In the genomic region with DNA sequence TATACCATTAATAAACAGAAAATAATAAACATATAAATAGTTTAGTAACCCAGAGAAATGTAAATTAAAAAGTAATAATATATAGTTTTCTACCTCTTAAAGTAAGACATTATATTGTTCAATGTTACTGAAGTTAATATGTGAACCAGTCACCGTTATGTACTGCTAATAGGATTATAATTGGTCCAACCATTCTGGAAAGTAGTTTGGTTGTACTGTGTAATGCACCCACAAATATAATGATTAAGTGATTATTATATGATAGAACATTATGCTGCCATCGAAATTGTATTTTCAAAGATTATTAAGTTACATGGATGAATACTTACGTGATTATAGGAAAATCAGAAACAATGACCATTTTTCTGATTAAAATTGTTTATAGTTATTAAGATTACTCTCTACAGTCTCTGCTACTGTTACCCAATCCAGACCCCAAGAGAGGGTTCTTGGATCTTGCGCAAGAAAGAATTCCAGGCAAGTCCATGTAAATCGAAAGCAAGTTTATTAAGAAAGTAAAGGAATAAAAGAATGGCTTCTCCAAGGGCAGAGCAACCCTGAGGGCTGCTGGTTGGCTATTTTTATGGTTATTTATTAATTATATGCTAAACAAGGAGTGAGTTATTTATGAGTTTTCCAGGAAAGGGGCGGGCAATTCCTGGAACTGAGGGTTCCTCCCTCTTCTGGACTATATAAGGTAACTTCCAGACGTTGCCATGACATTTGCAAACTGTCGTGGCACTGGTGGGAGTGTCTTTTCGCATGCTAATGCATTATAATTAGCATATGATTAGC, we compare ENCODE assay signal across 1 cellular context.
TF ChIP-seq lines count a peak whose summit lies in the region.

No MANE protein-coding gene starts in this region.

TF ChIP-seq in K562, 482 proteins besides CTCF, POLR2A, EP300 and RAD21 (continued from another document and continues in another):
- TF ChIP-seq, protein P1, sequence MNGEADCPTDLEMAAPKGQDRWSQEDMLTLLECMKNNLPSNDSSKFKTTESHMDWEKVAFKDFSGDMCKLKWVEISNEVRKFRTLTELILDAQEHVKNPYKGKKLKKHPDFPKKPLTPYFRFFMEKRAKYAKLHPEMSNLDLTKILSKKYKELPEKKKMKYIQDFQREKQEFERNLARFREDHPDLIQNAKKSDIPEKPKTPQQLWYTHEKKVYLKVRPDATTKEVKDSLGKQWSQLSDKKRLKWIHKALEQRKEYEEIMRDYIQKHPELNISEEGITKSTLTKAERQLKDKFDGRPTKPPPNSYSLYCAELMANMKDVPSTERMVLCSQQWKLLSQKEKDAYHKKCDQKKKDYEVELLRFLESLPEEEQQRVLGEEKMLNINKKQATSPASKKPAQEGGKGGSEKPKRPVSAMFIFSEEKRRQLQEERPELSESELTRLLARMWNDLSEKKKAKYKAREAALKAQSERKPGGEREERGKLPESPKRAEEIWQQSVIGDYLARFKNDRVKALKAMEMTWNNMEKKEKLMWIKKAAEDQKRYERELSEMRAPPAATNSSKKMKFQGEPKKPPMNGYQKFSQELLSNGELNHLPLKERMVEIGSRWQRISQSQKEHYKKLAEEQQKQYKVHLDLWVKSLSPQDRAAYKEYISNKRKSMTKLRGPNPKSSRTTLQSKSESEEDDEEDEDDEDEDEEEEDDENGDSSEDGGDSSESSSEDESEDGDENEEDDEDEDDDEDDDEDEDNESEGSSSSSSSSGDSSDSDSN (IDR thresholded peaks at IDR 0.05; ENCODE audit: borderline replicate concordance in 1 of 2, low read depth in 2 of 2, low read length in 2 of 2) = no peak
- TF ChIP-seq, protein P2, sequence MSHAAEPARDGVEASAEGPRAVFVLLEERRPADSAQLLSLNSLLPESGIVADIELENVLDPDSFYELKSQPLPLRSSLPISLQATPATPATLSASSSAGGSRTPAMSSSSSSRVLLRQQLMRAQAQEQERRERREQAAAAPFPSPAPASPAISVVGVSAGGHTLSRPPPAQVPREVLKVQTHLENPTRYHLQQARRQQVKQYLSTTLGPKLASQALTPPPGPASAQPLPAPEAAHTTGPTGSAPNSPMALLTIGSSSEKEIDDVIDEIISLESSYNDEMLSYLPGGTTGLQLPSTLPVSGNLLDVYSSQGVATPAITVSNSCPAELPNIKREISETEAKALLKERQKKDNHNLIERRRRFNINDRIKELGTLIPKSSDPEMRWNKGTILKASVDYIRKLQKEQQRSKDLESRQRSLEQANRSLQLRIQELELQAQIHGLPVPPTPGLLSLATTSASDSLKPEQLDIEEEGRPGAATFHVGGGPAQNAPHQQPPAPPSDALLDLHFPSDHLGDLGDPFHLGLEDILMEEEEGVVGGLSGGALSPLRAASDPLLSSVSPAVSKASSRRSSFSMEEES (CRISPR knock-in tag; IDR thresholded peaks at IDR 0.05) = no peak
- no peak for TF ChIP-seq HDAC8 (tag; IDR thresholded peaks at IDR 0.05)
- TF ChIP-seq ELF4 (CRISPR knock-in tag; IDR thresholded peaks at IDR 0.05) = no peak
- TF ChIP-seq ZKSCAN8 (CRISPR knock-in tag; IDR thresholded peaks at IDR 0.05) = no peak
- TF ChIP-seq HMGN3 (IDR thresholded peaks at IDR 0.05; ENCODE audit: borderline replicate concordance, extremely low read depth, insufficient read length, low read depth, low read length) = no peak
- no peak for TF ChIP-seq MYBL2 (IDR thresholded peaks at IDR 0.05; ENCODE audit: low read depth)
- no peak for TF ChIP-seq MYBL2 (CRISPR knock-in tag; IDR thresholded peaks at IDR 0.05; ENCODE audit: borderline replicate concordance)
- no peak for TF ChIP-seq ZNF24 (IDR thresholded peaks at IDR 0.05)
- TF ChIP-seq PHF21A (IDR thresholded peaks at IDR 0.05; ENCODE audit: borderline replicate concordance, low read depth) = no peak
- no peak for TF ChIP-seq C11orf30 (IDR thresholded peaks at IDR 0.05; ENCODE audit: low read depth)
- TF ChIP-seq, protein P3, sequence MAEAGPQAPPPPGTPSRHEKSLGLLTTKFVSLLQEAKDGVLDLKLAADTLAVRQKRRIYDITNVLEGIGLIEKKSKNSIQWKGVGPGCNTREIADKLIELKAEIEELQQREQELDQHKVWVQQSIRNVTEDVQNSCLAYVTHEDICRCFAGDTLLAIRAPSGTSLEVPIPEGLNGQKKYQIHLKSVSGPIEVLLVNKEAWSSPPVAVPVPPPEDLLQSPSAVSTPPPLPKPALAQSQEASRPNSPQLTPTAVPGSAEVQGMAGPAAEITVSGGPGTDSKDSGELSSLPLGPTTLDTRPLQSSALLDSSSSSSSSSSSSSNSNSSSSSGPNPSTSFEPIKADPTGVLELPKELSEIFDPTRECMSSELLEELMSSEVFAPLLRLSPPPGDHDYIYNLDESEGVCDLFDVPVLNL (CRISPR knock-in tag; IDR thresholded peaks at IDR 0.05; ENCODE audit: low read depth) = no peak
- TF ChIP-seq, protein P4, sequence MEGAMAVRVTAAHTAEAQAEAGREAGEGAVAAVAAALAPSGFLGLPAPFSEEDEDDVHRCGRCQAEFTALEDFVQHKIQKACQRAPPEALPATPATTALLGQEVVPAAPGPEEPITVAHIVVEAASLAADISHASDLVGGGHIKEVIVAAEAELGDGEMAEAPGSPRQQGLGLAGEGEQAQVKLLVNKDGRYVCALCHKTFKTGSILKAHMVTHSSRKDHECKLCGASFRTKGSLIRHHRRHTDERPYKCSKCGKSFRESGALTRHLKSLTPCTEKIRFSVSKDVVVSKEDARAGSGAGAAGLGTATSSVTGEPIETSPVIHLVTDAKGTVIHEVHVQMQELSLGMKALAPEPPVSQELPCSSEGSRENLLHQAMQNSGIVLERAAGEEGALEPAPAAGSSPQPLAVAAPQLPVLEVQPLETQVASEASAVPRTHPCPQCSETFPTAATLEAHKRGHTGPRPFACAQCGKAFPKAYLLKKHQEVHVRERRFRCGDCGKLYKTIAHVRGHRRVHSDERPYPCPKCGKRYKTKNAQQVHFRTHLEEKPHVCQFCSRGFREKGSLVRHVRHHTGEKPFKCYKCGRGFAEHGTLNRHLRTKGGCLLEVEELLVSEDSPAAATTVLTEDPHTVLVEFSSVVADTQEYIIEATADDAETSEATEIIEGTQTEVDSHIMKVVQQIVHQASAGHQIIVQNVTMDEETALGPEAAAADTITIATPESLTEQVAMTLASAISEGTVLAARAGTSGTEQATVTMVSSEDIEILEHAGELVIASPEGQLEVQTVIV (CRISPR knock-in tag; IDR thresholded peaks at IDR 0.05; ENCODE audit: borderline replicate concordance) = no peak
- TF ChIP-seq IRF2 (CRISPR knock-in tag; IDR thresholded peaks at IDR 0.05) = no peak
- 0 out of 2 replicates have a peak, but pooled peaks have one; percentile 26 for TF ChIP-seq POLR2H (tag; IDR thresholded peaks at IDR 0.05; ENCODE audit: low read depth)
- TF ChIP-seq, protein P5, sequence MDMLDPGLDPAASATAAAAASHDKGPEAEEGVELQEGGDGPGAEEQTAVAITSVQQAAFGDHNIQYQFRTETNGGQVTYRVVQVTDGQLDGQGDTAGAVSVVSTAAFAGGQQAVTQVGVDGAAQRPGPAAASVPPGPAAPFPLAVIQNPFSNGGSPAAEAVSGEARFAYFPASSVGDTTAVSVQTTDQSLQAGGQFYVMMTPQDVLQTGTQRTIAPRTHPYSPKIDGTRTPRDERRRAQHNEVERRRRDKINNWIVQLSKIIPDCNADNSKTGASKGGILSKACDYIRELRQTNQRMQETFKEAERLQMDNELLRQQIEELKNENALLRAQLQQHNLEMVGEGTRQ (CRISPR knock-in tag; IDR thresholded peaks at IDR 0.05) = no peak
- no peak for TF ChIP-seq PATZ1 (CRISPR knock-in tag; IDR thresholded peaks at IDR 0.05; ENCODE audit: borderline replicate concordance)
- TF ChIP-seq, protein P6, sequence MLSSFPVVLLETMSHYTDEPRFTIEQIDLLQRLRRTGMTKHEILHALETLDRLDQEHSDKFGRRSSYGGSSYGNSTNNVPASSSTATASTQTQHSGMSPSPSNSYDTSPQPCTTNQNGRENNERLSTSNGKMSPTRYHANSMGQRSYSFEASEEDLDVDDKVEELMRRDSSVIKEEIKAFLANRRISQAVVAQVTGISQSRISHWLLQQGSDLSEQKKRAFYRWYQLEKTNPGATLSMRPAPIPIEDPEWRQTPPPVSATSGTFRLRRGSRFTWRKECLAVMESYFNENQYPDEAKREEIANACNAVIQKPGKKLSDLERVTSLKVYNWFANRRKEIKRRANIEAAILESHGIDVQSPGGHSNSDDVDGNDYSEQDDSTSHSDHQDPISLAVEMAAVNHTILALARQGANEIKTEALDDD (IDR thresholded peaks at IDR 0.05) = no peak
- no peak for TF ChIP-seq CUX1 (CRISPR knock-in tag; IDR thresholded peaks at IDR 0.05)
